Comparison of ENCODE assay signal across 8 cellular contexts in the genomic region with DNA sequence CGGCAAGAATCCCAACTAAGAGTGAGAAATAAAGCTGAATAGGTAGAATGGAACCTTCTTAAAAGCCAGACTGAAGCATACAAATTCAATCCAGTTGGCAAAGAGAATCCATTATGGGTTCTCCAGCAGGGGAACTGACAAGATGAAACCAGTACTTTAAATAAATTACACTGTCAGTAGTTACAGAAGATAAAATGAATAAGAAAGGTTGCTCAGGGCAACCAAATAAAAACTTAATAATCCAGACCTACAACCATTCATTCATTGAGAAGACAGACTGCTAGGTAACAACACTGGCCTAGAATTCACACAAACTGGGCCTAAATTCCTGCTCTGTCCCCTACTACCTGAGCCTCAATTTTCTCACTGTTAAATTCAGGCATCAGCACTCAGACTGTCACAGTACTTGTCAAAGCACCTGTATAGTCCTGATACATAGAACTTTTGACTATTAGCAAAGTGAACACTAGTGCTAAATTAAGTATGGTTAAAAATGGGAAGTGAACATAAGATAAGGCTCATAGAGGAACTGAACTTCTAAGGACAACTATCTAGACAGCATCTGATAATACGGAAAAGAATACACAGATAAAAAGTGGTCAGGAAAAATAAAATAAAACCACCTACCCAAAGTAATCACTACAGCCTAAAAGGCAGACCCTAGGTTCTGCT. TPM values are rescaled to one million over a fixed set of nuclear protein-coding genes. Genes with fewer than 3 reads are reported as not detected.
DNase-seq lines count a peak whose midpoint lies in the region; ATAC-seq and TF ChIP-seq lines count a peak whose summit lies in the region.

No MANE protein-coding gene starts in this region.

- H3K36me3 ChIP-seq in skeletal muscle tissue (ENCODE audit: control insufficient read depth in 3 of 3, insufficient read depth in 3 of 3, low read length in 3 of 3), result no peaks in the 10 kb centered on the region

- H3K27me3 ChIP-seq in skeletal muscle tissue (ENCODE audit: control insufficient read depth in 3 of 3, insufficient read depth in 3 of 3, low read length in 3 of 3), result no peaks in the 10 kb centered on the region

- peak overlapping the region; percentile 53 to 57 for H3K27ac ChIP-seq in coronary artery
- peak overlapping the region; percentile 63 for H3K27ac ChIP-seq in skeletal muscle tissue (ENCODE audit: low read depth, low read length)
- no peak overlapping the region for H3K27ac ChIP-seq in substantia nigra (ENCODE audit: low read depth, low read length, poor library complexity, severe bottlenecking)

- H3K9me3 ChIP-seq in skeletal muscle tissue (ENCODE audit: control insufficient read depth in 3 of 3, low read length in 3 of 3), result no peaks in the 10 kb centered on the region

- H3K9ac ChIP-seq in skeletal muscle tissue (ENCODE audit: low read depth in 1 of 3, low read length in 3 of 3), result peak overlapping the region in 1 of 3 donors; percentile 38

- peaks cover 13 to 21% (median 20%) of the 10 kb centered on the region in 3 donors for H3K4me1 ChIP-seq in skeletal muscle tissue (ENCODE audit: control insufficient read depth in 3 of 3, insufficient read depth in 3 of 3, low read length in 3 of 3)

- H3K4me3 ChIP-seq in coronary artery (no peak overlapping the region), skeletal muscle tissue (ENCODE audit: low read length in 3 of 3) (peak overlapping the region in 1 of 3 donors; percentile 0)

- TF ChIP-seq CTCF in coronary artery (IDR thresholded peaks at IDR 0.05), result no peak

- ATAC-seq in GM21526 (IDR thresholded peaks at IDR 0.05; ENCODE audit: low FRiP score, unreplicated experiment) (peak; percentile 51), HG03280 (IDR thresholded peaks at IDR 0.05; ENCODE audit: unreplicated experiment) (no peak)

- peak; percentile 37 for DNase-seq in NAMALWA (ENCODE audit: low spot score)
- no peak for DNase-seq in coronary artery (ENCODE audit: low spot score)
- no peak for DNase-seq in SW480 (ENCODE audit: low spot score)
- no peak for DNase-seq in substantia nigra (lab: John Stamatoyannopoulos, UW)
- no peak for DNase-seq in midbrain (lab: John Stamatoyannopoulos, UW)

RNA-seq across cellular contexts. Expression of a gene that starts 6.0 kb away (rescaled TPM):
- 124 TPM for total RNA-seq in skeletal muscle tissue
